In genomic region chr5:40797273-40798011, GRCh38 we compare ENCODE assay signal across 7 cellular contexts. TPM values are rescaled to one million over a fixed set of nuclear protein-coding genes. Genes with fewer than 3 reads are reported as not detected.
DNase-seq lines count a peak whose midpoint lies in the region; ATAC-seq and TF ChIP-seq lines count a peak whose summit lies in the region.

No MANE protein-coding gene starts in this region.

- ATAC-seq in GM18858 (IDR thresholded peaks at IDR 0.05; ENCODE audit: unreplicated experiment) (peak; percentile 27), HG03060 (IDR thresholded peaks at IDR 0.05; ENCODE audit: low read depth, unreplicated experiment) (peak; percentile 18)

- intact Hi-C loops in mammary epithelial cell (cut with micrococcal nuclease), result loop anchor here (1.0 kb wide), 1 partner anchor 42 kb away; the partner anchor contains the start of gene TTC33

- no peaks in the 10 kb centered on the region for H3K9me3 ChIP-seq in WERI-Rb-1 (ENCODE audit: severe bottlenecking)
- no peaks in the 10 kb centered on the region for H3K9me3 ChIP-seq in mammary epithelial cell (replicated peaks; ENCODE audit: insufficient read depth, low read length)

- H2AFZ ChIP-seq in mammary epithelial cell (ENCODE audit: low read depth, low read length), result peak overlapping the region; percentile 96

- H3K27me3 ChIP-seq in WERI-Rb-1 (ENCODE audit: insufficient read depth, low read depth, severe bottlenecking) (no peaks in the 10 kb centered on the region), mammary epithelial cell (ENCODE audit: insufficient read depth, low read length) (no peaks in the 10 kb centered on the region)

- dilution Hi-C loops in mammary epithelial cell (cut with HindIII; ENCODE audit: low sequenced_read_pairs), result no loop called here

- 0% methylated on average over 17 of the region's 56 CpGs for WGBS in mammary epithelial cell (ENCODE audit: low coverage, missing lambda C conversion rate)

- H3K9ac ChIP-seq in mammary epithelial cell (ENCODE audit: insufficient read depth, low read length), result peak overlapping the region; percentile 71

- H3K4me3 ChIP-seq in WERI-Rb-1 (ENCODE audit: low read depth, low read length), result peak overlapping the region; percentile 91
- H3K4me3 ChIP-seq in mammary epithelial cell (replicated peaks in 1 of 3; ENCODE audit: insufficient read depth in 1 of 3, low read depth in 2 of 3, low read length in 3 of 3), result peak overlapping the region; percentile 75 to 95 (median 86)

- BruUV-seq in mammary epithelial cell (replicated peaks; lab: Mats Ljungman, UMichigan), result TSS peak; percentile 33

- H3K4me1 ChIP-seq in mammary epithelial cell (ENCODE audit: insufficient read depth, low read length), result peaks cover 15% of the 10 kb centered on the region

- TF ChIP-seq CTCF in WERI-Rb-1 (IDR thresholded peaks at IDR 0.05; ENCODE audit: low read depth, low read length), result no peak
- no peak for TF ChIP-seq CTCF in mammary epithelial cell (conservative IDR thresholded peaks at IDR 0.05 in 1 of 2, IDR thresholded peaks at IDR 0.05 in 1 of 2; ENCODE audit: extremely low read depth in 1 of 2, insufficient read depth in 1 of 2, low read depth in 1 of 2, low read length in 2 of 2)

- H3K27ac ChIP-seq in WERI-Rb-1 (peak overlapping the region; percentile 95), mammary epithelial cell (ENCODE audit: insufficient read depth, low read depth, low read length) (peak overlapping the region; percentile 49)

- peaks cover 52% of the 10 kb centered on the region for H3K79me2 ChIP-seq in mammary epithelial cell (ENCODE audit: insufficient read depth, low read length)

- CTCF ChIA-PET in mammary epithelial cell (lab: Charles Lee; ENCODE audit: low non-redundant PET), result no interaction called here

- DNase-seq in NCI-H2171 (lab: John Stamatoyannopoulos, UW) (peak; percentile 88), WERI-Rb-1 (peak; percentile 66), mammary epithelial cell (peak; percentile 64), iris pigment epithelial cell (ENCODE audit: low read depth) (peak; percentile 69)
- DNase-seq in stimulated activated CD4-positive, alpha-beta T cell treated with anti-CD3 and anti-CD28 coated beads, Interleukin-12 subunit alpha, Interleukin-12 subunit beta, amount 100 ng/mL, for 24 hours (ENCODE audit: low read depth in 2 of 2), result peak; percentile 52 to 73

- H3K36me3 ChIP-seq in WERI-Rb-1, result peaks cover 20% of the 10 kb centered on the region
- H3K36me3 ChIP-seq in mammary epithelial cell (ENCODE audit: insufficient read depth, low read length), result peaks cover 1% of the 10 kb centered on the region

- H4K20me1 ChIP-seq in mammary epithelial cell (ENCODE audit: insufficient read depth, low read length), result no peaks in the 10 kb centered on the region

- H3K4me2 ChIP-seq in mammary epithelial cell (ENCODE audit: insufficient read depth, low read depth, low read length), result peak overlapping the region; percentile 80

- in situ Hi-C loops in mammary epithelial cell (cut with MboI; ENCODE audit: low sequenced_read_pairs in 2 of 2), result no loop called here

RNA-seq across cellular contexts. Expression of gene PRKAA1, which starts 0.7 kb away (rescaled TPM):
- total RNA-seq in mammary epithelial cell, result 10 to 100 TPM; 55.7 to 73.4 TPM
- 30.4 TPM for polyA plus RNA-seq in mammary epithelial cell
- 27.6 TPM for polyA minus RNA-seq in mammary epithelial cell

RNA-seq across cellular contexts. Expression of gene RPL37, which starts 37.6 kb away (rescaled TPM):
- 1,000 to 10,000 TPM in 1 of 2 donors, 100 to 1,000 TPM in 1; 257 to 1,240 TPM for total RNA-seq in mammary epithelial cell
- 508 TPM for polyA plus RNA-seq in mammary epithelial cell
- 1,443 TPM for polyA minus RNA-seq in mammary epithelial cell

RNA-seq across cellular contexts. Expression of gene TTC33, which starts 41.7 kb away (rescaled TPM):
- total RNA-seq in mammary epithelial cell, result 1 to 10 TPM; 9.6 to 9.7 TPM
- 2.6 TPM for polyA plus RNA-seq in mammary epithelial cell
- 8.7 TPM for polyA minus RNA-seq in mammary epithelial cell

RNA-seq across cellular contexts. Expression of gene CARD6, which starts 43.7 kb away (rescaled TPM):
- total RNA-seq in mammary epithelial cell, result 1 to 10 TPM in 1 of 2 donors, under 1 TPM in 1; 0.67 to 2.1 TPM
- polyA plus RNA-seq in mammary epithelial cell, result 3.8 TPM
- polyA minus RNA-seq in mammary epithelial cell, result 16.0 TPM

Comparison
In these comparisons a context has a peak if more than half of its experiments do, and no peak if none do; other contexts are left out.
1. Peak in every context shown above with its lines: DNase-seq, ATAC-seq, H3K4me3 ChIP-seq and H3K27ac ChIP-seq.